8 cellular contexts compared by ENCODE assay signal in the genomic region with DNA sequence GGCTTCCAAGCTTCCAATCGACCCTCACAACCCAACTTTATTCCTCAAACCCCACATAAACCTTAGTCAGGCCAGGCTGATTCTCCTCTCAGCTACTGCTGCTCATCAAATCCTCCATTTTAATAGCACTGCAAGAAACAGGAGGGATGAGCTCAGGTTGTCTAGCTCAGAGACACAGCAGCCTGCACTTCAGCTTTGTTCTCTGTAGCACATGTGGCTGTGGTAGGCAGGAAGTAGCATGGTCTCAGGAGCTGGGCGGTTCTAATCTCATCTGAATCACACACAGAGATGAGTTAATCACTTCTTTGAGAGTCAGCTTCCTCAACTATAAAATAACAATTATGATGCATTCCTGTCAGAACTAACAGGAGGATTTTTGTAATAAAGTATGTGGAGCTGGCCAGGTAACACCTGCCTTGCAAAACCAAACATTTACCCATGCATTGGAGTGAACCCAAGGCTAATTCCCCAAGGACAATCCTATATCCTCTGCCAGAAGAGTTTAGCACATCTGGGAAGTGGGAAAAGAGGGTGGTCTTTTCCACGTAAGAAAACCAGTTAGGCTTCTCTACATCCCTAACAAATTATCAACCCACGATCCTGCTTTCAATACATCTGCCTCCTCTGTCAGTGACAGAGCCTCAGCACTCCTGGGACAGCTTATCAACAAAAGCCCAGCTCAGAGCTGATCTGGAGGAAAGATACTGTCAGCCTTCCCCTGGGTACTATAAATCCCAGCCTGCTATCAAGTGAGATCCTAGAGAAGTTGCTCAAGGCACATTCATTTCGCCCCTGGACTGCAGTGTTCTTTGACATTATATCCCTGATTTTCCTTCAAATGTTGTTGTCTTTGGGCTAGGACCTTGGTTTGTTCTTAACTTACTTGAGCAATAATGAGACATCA. TPM values are rescaled to one million over a fixed set of nuclear protein-coding genes. Genes with fewer than 3 reads are reported as not detected.
A peak's percentile ranks its signal among the peaks of the same experiment; 100 is the strongest.
DNase-seq lines count a peak whose midpoint lies in the region; ATAC-seq and TF ChIP-seq lines count a peak whose summit lies in the region.

No MANE protein-coding gene starts in this region.

- no peak overlapping the region for H3K18ac ChIP-seq in mesendoderm (ENCODE audit: low read length)

- CTCF ChIA-PET in activated naive CD4-positive, alpha-beta T cell treated with anti-CD3 and anti-CD28 coated beads for 36 hours (lab: Charles Lee): interaction anchor here (0.6 to 2.2 kb wide), 3 partner anchors 15 to 167 kb away, joined by 3 to 9 read pairs (median 3); no protein-coding TSS in a partner anchor

- H3K36me3 ChIP-seq in RWPE2 (ENCODE audit: low read depth) (peaks cover 28% of the 10 kb centered on the region), mesendoderm (ENCODE audit: control insufficient read depth, insufficient read depth, low read length) (no peaks in the 10 kb centered on the region)

- no peak overlapping the region for H3K23ac ChIP-seq in mesendoderm (ENCODE audit: low read length)

- peak overlapping the region; percentile 78 for H2AK5ac ChIP-seq in mesendoderm (ENCODE audit: low read length)

- H3K4me3 Mint-ChIP-seq in activated naive CD4-positive, alpha-beta T cell treated with anti-CD3 and anti-CD28 coated beads for 36 hours: peak overlapping the region; percentile 54
- peak overlapping the region; percentile 30 to 33 for H3K4me3 Mint-ChIP-seq in stimulated activated naive CD8-positive, alpha-beta T cell treated with anti-CD3 and anti-CD28 coated beads, Interleukin-15, amount 100 ng/mL, for 72 hours

- DNase-seq in GM10266 (ENCODE audit: extremely low spot score) (peak; percentile 22), RWPE2 (ENCODE audit: low spot score) (peak; percentile 61), mesendoderm (peak; percentile 85), NCI-H446 treated with DMSO at 0.1 percent for 48 hours (lab: John Stamatoyannopoulos, UW) (no peak)
- peak; percentile 85 for DNase-seq in activated naive CD4-positive, alpha-beta T cell treated with anti-CD3 and anti-CD28 coated beads for 36 hours
- DNase-seq in stimulated activated naive CD8-positive, alpha-beta T cell treated with anti-CD3 and anti-CD28 coated beads, Interleukin-15, amount 100 ng/mL, for 72 hours: peak; percentile 49 to 64

- intact Hi-C loops in activated naive CD4-positive, alpha-beta T cell treated with anti-CD3 and anti-CD28 coated beads for 36 hours (cut with micrococcal nuclease): loop anchor here (1.0 to 5.0 kb wide), 4 partner anchors 29 to 132 kb away; no protein-coding TSS in a partner anchor

- no CpG with 5 or more reads among the region's 5 CpGs for WGBS in mesendoderm (ENCODE audit: extremely low coverage, insufficient coverage, low lambda C conversion rate)

- no peak overlapping the region for H3K4me2 ChIP-seq in mesendoderm (ENCODE audit: low read length)

- no peak overlapping the region for H2BK15ac ChIP-seq in mesendoderm (replicated peaks; ENCODE audit: low read depth)

- peak overlapping the region; percentile 95 for H3K27ac Mint-ChIP-seq in activated naive CD4-positive, alpha-beta T cell treated with anti-CD3 and anti-CD28 coated beads for 36 hours
- peak overlapping the region; percentile 74 to 96 for H3K27ac Mint-ChIP-seq in stimulated activated naive CD8-positive, alpha-beta T cell treated with anti-CD3 and anti-CD28 coated beads, Interleukin-15, amount 100 ng/mL, for 72 hours

- no peak overlapping the region for H4K8ac ChIP-seq in mesendoderm (ENCODE audit: low read depth, low read length)

- peaks cover 14% of the 10 kb centered on the region for H3K79me1 ChIP-seq in mesendoderm (ENCODE audit: low read length)

- H3K4me3 ChIP-seq in RWPE2 (ENCODE audit: severe bottlenecking): no peak overlapping the region
- H3K4me3 ChIP-seq in mesendoderm (ENCODE audit: low read length): no peak overlapping the region

- H3K4ac ChIP-seq in mesendoderm (ENCODE audit: low read depth, low read length): no peak overlapping the region

- H3K4me1 ChIP-seq in RWPE2 (ENCODE audit: insufficient read depth, poor library complexity, severe bottlenecking): peaks cover 40% of the 10 kb centered on the region
- peaks cover 8% of the 10 kb centered on the region for H3K4me1 ChIP-seq in mesendoderm (ENCODE audit: control insufficient read depth, low read depth, low read length)

- no peaks in the 10 kb centered on the region for H3K27me3 ChIP-seq in RWPE2 (ENCODE audit: insufficient read depth, poor library complexity, severe bottlenecking)
- no peaks in the 10 kb centered on the region for H3K27me3 ChIP-seq in mesendoderm (ENCODE audit: insufficient read depth, low read length, poor library complexity)

- no peaks in the 10 kb centered on the region for H3K9me3 ChIP-seq in RWPE2 (ENCODE audit: severe bottlenecking)

- H3K27ac ChIP-seq in RWPE2 (ENCODE audit: poor library complexity, severe bottlenecking): peak overlapping the region; percentile 83
- no peak overlapping the region for H3K27ac ChIP-seq in mesendoderm (ENCODE audit: low read depth, low read length)

- no peak overlapping the region for H4K5ac ChIP-seq in mesendoderm (ENCODE audit: low read length)

- no peaks in the 10 kb centered on the region for H3K27me3 Mint-ChIP-seq in activated naive CD4-positive, alpha-beta T cell treated with anti-CD3 and anti-CD28 coated beads for 36 hours (ENCODE audit: low read depth)
- H3K27me3 Mint-ChIP-seq in stimulated activated naive CD8-positive, alpha-beta T cell treated with anti-CD3 and anti-CD28 coated beads, Interleukin-15, amount 100 ng/mL, for 72 hours: no peaks in the 10 kb centered on the region

- H3K79me2 ChIP-seq in mesendoderm (ENCODE audit: control insufficient read depth, insufficient read depth, low read length): peaks cover 3% of the 10 kb centered on the region

- H3K4me1 Mint-ChIP-seq in activated naive CD4-positive, alpha-beta T cell treated with anti-CD3 and anti-CD28 coated beads for 36 hours (ENCODE audit: low read depth): peaks cover 35% of the 10 kb centered on the region
- H3K4me1 Mint-ChIP-seq in stimulated activated naive CD8-positive, alpha-beta T cell treated with anti-CD3 and anti-CD28 coated beads, Interleukin-15, amount 100 ng/mL, for 72 hours: peaks cover 38% of the 10 kb centered on the region

- H3K36me3 Mint-ChIP-seq in activated naive CD4-positive, alpha-beta T cell treated with anti-CD3 and anti-CD28 coated beads for 36 hours (ENCODE audit: low read depth): peaks cover 5% of the 10 kb centered on the region

- ATAC-seq in HG03135 (IDR thresholded peaks at IDR 0.05; ENCODE audit: unreplicated experiment): peak; percentile 95
- ATAC-seq in RWPE2 (ENCODE audit: low read depth): peak; percentile 95
- peak; percentile 100 for ATAC-seq in stimulated activated naive CD8-positive, alpha-beta T cell treated with anti-CD3 and anti-CD28 coated beads, Interleukin-15, amount 100 ng/mL, for 72 hours
- no peak for ATAC-seq in GM18873 (IDR thresholded peaks at IDR 0.05; ENCODE audit: low FRiP score, unreplicated experiment)

- H2BK120ac ChIP-seq in mesendoderm (ENCODE audit: low read depth, low read length): no peak overlapping the region

- H2BK5ac ChIP-seq in mesendoderm (ENCODE audit: low read length): peak overlapping the region; percentile 14

- no peaks in the 10 kb centered on the region for H3K9me3 Mint-ChIP-seq in activated naive CD4-positive, alpha-beta T cell treated with anti-CD3 and anti-CD28 coated beads for 36 hours
- H3K9me3 Mint-ChIP-seq in stimulated activated naive CD8-positive, alpha-beta T cell treated with anti-CD3 and anti-CD28 coated beads, Interleukin-15, amount 100 ng/mL, for 72 hours: no peaks in the 10 kb centered on the region

- TF ChIP-seq CTCF in GM10266 (IDR thresholded peaks at IDR 0.05; ENCODE audit: control insufficient read depth, insufficient read depth, low read depth, missing control alignments) (no peak), RWPE2 (IDR thresholded peaks at IDR 0.05; ENCODE audit: poor library complexity, severe bottlenecking) (no peak)

- H3K9ac ChIP-seq in mesendoderm (ENCODE audit: low read length): no peak overlapping the region

- peak overlapping the region; percentile 26 for H3K56ac ChIP-seq in mesendoderm (ENCODE audit: low read length)

RNA-seq across cellular contexts. Expression of a gene that starts 32.8 kb away (rescaled TPM):
- 1 to 10 TPM; 7.2 to 7.9 TPM for total RNA-seq in activated naive CD4-positive, alpha-beta T cell treated with anti-CD3 and anti-CD28 coated beads for 36 hours
- 89.7 TPM for polyA plus RNA-seq in mesendoderm (2013, experiment 1 of 2)
- 90.1 TPM for polyA plus RNA-seq in mesendoderm (2013, experiment 2 of 2)
